8 cellular contexts compared by ENCODE assay signal in the genomic region with DNA sequence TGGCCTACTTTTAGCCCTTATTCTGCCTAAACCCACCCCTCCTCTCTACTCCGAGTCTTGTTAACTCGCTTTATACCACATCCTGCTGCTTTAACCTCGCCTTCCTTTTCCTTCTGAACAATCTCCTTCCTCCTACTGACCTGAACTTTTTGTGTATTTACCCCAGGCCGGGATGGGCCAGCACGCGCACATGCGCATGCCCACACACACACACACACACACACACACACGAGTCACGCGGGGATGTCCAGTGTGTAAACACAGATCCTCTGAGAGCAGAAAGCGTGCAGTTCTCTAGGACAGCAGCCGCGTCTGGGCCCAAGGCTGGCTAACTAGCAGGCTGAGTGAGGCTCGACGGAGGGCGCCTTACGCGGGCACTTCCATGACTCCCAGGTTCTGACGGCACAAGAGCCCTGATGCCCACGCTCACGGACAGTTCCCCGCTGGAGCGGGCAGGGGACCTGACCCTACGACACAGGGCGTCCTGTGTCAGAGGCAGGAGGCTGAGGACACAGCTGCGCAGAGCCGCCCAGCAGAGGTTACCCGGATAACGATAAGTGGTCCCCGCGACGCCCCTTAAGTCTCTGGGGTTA. TPM values are rescaled to one million over a fixed set of nuclear protein-coding genes. Genes with fewer than 3 reads are reported as not detected.
DNase-seq lines count a peak whose midpoint lies in the region; ATAC-seq and TF ChIP-seq lines count a peak whose summit lies in the region.

No MANE protein-coding gene starts in this region.

- H3K27me3 Mint-ChIP-seq in CD8-positive, alpha-beta T cell (ENCODE audit: low read depth), result no peaks in the 10 kb centered on the region
- peaks cover 8% of the 10 kb centered on the region for H3K27me3 Mint-ChIP-seq in endothelial cell (ENCODE audit: unreplicated experiment)

- intact Hi-C loops in CD8-positive, alpha-beta T cell (cut with DNase I, micrococcal nuclease), result loop anchor here (1.0 to 5.0 kb wide), 5 partner anchors 11 to 66 kb away; no protein-coding TSS in a partner anchor

- peak in 3 of 7 experiments; percentile 42 to 72 (median 45) for DNase-seq in CD8-positive, alpha-beta T cell
- DNase-seq in H7 (no peak), T-helper 2 cell (peak in 3 of 5 experiments; percentile 9 to 71 (median 58)), endothelial cell (ENCODE audit: low spot score) (peak; percentile 7), retina (peak; percentile 8), glomerular visceral epithelial cell (ENCODE audit: extremely low spot score) (no peak), NCI-H446 (lab: John Stamatoyannopoulos, UW) (no peak)

- H3K36me3 Mint-ChIP-seq in CD8-positive, alpha-beta T cell, result peaks cover 33% of the 10 kb centered on the region
- H3K36me3 Mint-ChIP-seq in endothelial cell (ENCODE audit: low read depth, unreplicated experiment), result peaks cover 24% of the 10 kb centered on the region

- peak overlapping the region; percentile 83 for H3K27ac ChIP-seq in CD8-positive, alpha-beta T cell (ENCODE audit: low read depth, low read length)

- peaks cover 10% of the 10 kb centered on the region for H3K36me3 ChIP-seq in CD8-positive, alpha-beta T cell (ENCODE audit: insufficient read depth, low read length)
- H3K36me3 ChIP-seq in H7 (replicated peaks; ENCODE audit: control insufficient read depth, insufficient read depth, low read length), result no peaks in the 10 kb centered on the region

- TF ChIP-seq CTCF in CD8-positive, alpha-beta T cell (IDR thresholded peaks at IDR 0.05), result no peak
- no peak for TF ChIP-seq CTCF in endothelial cell (IDR thresholded peaks at IDR 0.05; ENCODE audit: unreplicated experiment)

- no peaks in the 10 kb centered on the region for H3K27me3 ChIP-seq in CD8-positive, alpha-beta T cell (ENCODE audit: insufficient read depth, low read length)
- peaks cover 19% of the 10 kb centered on the region for H3K27me3 ChIP-seq in H7 (ENCODE audit: control insufficient read depth, insufficient read depth, low read length)

- H3K4me3 ChIP-seq in CD8-positive, alpha-beta T cell (ENCODE audit: low read depth, low read length), result peak overlapping the region; percentile 97
- H3K4me3 ChIP-seq in H7 (ENCODE audit: insufficient read depth, low read depth, low read length), result peak overlapping the region; percentile 63

- H3K4me1 Mint-ChIP-seq in CD8-positive, alpha-beta T cell (ENCODE audit: low read depth), result peaks cover 54% of the 10 kb centered on the region
- peaks cover 11% of the 10 kb centered on the region for H3K4me1 Mint-ChIP-seq in endothelial cell (ENCODE audit: unreplicated experiment)

- peak; percentile 32 for ATAC-seq in CD8-positive, alpha-beta T cell
- ATAC-seq in HG03025 (IDR thresholded peaks at IDR 0.05; ENCODE audit: low FRiP score, unreplicated experiment), result no peak

- H3K4me3 Mint-ChIP-seq in CD8-positive, alpha-beta T cell, result peak overlapping the region; percentile 96
- H3K4me3 Mint-ChIP-seq in endothelial cell (ENCODE audit: unreplicated experiment), result peak overlapping the region; percentile 93

- POLR2A ChIA-PET in CD8-positive, alpha-beta T cell (lab: Charles Lee), result interaction anchor here (1.0 to 4.3 kb wide), 5 partner anchors 11 to 65 kb away, joined by 3 to 47 read pairs (median 27); no protein-coding TSS in a partner anchor

- no peaks in the 10 kb centered on the region for H3K9me3 ChIP-seq in CD8-positive, alpha-beta T cell (ENCODE audit: low read length)

- H3K27ac Mint-ChIP-seq in CD8-positive, alpha-beta T cell, result peak overlapping the region; percentile 97
- peak overlapping the region; percentile 52 for H3K27ac Mint-ChIP-seq in endothelial cell (ENCODE audit: unreplicated experiment)

- peaks cover 46% of the 10 kb centered on the region for H3K4me1 ChIP-seq in CD8-positive, alpha-beta T cell (ENCODE audit: insufficient read depth, low read length)

- H3K9me3 Mint-ChIP-seq in CD8-positive, alpha-beta T cell, result peaks cover 17% of the 10 kb centered on the region
- H3K9me3 Mint-ChIP-seq in endothelial cell (ENCODE audit: unreplicated experiment), result no peaks in the 10 kb centered on the region

- CTCF ChIA-PET in CD8-positive, alpha-beta T cell (lab: Charles Lee), result interaction anchor here (1.1 to 2.4 kb wide), 8 partner anchors 10 to 72 kb away, joined by 4 to 10 read pairs (median 7); no protein-coding TSS in a partner anchor

RNA-seq across cellular contexts. Expression of a gene that starts 0.6 kb away (rescaled TPM):
- 100 to 1,000 TPM; 154 to 155 TPM for total RNA-seq in CD8-positive, alpha-beta T cell
- 13.3 and 33.6 TPM in 2 replicates for total RNA-seq in H7 (2014; rRNA removed; shearing (Covaris generic))
- 14.5 TPM for total RNA-seq in endothelial cell (ENCODE audit: unreplicated experiment)

RNA-seq across cellular contexts. Expression of a gene that starts 56.4 kb away (rescaled TPM):
- under 1 TPM; 0.08 TPM for total RNA-seq in CD8-positive, alpha-beta T cell
- total RNA-seq in H7 (2014; rRNA removed; shearing (Covaris generic)), result 8.9 and 19.1 TPM in 2 replicates
- 6.6 TPM for total RNA-seq in endothelial cell (ENCODE audit: unreplicated experiment)

Comparison
In these comparisons a context has a peak if more than half of its experiments do, and no peak if none do; other contexts are left out.
1. DNase-seq: peak in T-helper 2 cell (3 of 5), endothelial cell (single experiment) and retina (single experiment); none in H7 (single experiment), glomerular visceral epithelial cell (single experiment) and NCI-H446 (0 of 2).